ENCODE assay signal across 27 cellular contexts in the genomic region with DNA sequence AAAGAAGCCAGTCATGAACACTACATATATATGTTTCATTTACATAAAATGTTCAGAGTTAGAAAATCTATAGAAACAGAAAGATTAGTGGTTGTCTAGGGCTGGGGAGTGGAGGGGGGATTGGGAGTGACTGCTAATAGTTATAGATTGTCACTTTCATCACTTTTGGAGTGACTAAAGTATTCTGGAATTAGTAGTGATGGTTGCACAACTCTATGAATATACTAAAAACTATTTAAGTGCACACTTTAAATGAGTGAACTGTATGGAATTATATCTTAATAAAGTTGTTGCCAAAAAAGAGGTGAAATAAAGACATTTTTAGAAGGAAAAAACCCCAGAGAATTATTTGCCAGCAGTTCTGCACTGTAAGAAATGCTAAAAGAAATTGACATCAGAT. TPM values are rescaled to one million over a fixed set of nuclear protein-coding genes. Genes with fewer than 3 reads are reported as not detected.
"Had no signal": no experiment of that assay in that cellular context is flagged by ENCODE, and none has a peak within 500 bp of the region (broad histone marks: within the 10 kb centered on the region; RNA-seq: fewer than 3 reads in every experiment).

No MANE protein-coding gene starts in this region.

- DNase-seq: dermis blood vessel endothelial cell; dorsolateral prefrontal cortex; effector CD4-positive, alpha-beta T cell; effector memory CD4-positive, alpha-beta T cell; foreskin melanocyte; gastrocnemius medialis; glutamatergic neuron; head of caudate nucleus; heart right ventricle; hippocampal formation; left cardiac atrium; left lung; left ventricle myocardium superior; lower lobe of right lung; mesenchymal stem cell; mucosa of descending colon; naive B cell; naive thymus-derived CD8-positive, alpha-beta T cell had no signal

- H3K27me3 ChIP-seq: dorsolateral prefrontal cortex, esophagus muscularis mucosa, gastrocnemius medialis, heart right ventricle, left lung had no signal

- H3K4me1 ChIP-seq: gastrocnemius medialis, heart right ventricle, left lung, lower lobe of right lung had no signal

- H3K4me3 ChIP-seq: coronary artery, dorsolateral prefrontal cortex, esophagus muscularis mucosa, gastrocnemius medialis, heart right ventricle, left lung, lower lobe of right lung, mucosa of descending colon had no signal

- H3K27ac ChIP-seq: coronary artery, dorsolateral prefrontal cortex, esophagus muscularis mucosa, gastrocnemius medialis, heart right ventricle, left lung, lower lobe of right lung had no signal

- H3K36me3 ChIP-seq: esophagus muscularis mucosa, gastrocnemius medialis, heart right ventricle, left lung, lower lobe of right lung had no signal

- FAIRE-seq: colon, endothelial cell of umbilical vein, islet of Langerhans, keratinocyte had no signal

- ATAC-seq: gastrocnemius medialis; heart right ventricle; left cardiac atrium; left lung; left ventricle myocardium superior; lower lobe of right lung; mucosa of descending colon; naive thymus-derived CD8-positive, alpha-beta T cell had no signal

- H3K9me3 ChIP-seq: esophagus muscularis mucosa, gastrocnemius medialis, heart right ventricle, left lung, lower lobe of right lung, mucosa of descending colon had no signal

RNA-seq across cellular contexts. Expression of a gene that starts 9.5 kb away (rescaled TPM):
- total RNA-seq: endothelial cell of umbilical vein, epithelial cell of proximal tubule, glomerular endothelial cell, myocyte had no signal
- polyA plus RNA-seq: endothelial cell of umbilical vein had no signal
